9 cellular contexts compared by ENCODE assay signal in genomic region chr22:23750374-23750743, GRCh38. TPM values are rescaled to one million over a fixed set of nuclear protein-coding genes. Genes with fewer than 3 reads are reported as not detected.
A peak's percentile ranks its signal among the peaks of the same experiment; 100 is the strongest.
DNase-seq lines count a peak whose midpoint lies in the region; ATAC-seq, FAIRE-seq and TF ChIP-seq lines count a peak whose summit lies in the region.
"Had no signal": no experiment of that assay in that cellular context is flagged by ENCODE, and none has a peak within 500 bp of the region (broad histone marks: within the 10 kb centered on the region; RNA-seq: fewer than 3 reads in every experiment).

No MANE protein-coding gene starts in this region.

- WGBS in suprapubic skin: 18% methylated on average over 7 of the region's 7 CpGs

- H3K27ac Mint-ChIP-seq in activated CD4-positive, alpha-beta T cell treated with anti-CD3 and anti-CD28 coated beads for 36 hours: peak overlapping the region; percentile 56

- H3K36me3 ChIP-seq in kidney epithelial cell (ENCODE audit: control insufficient read depth, insufficient read depth, low read length) (peaks cover 1% of the 10 kb centered on the region), suprapubic skin (no peaks in the 10 kb centered on the region)

- H3K27ac ChIP-seq in angular gyrus (ENCODE audit: low read depth, low read length): peak overlapping the region; percentile 52
- H3K27ac ChIP-seq in suprapubic skin: peak overlapping the region; percentile 92

- peaks cover 11% of the 10 kb centered on the region for H3K4me1 Mint-ChIP-seq in activated CD4-positive, alpha-beta T cell treated with anti-CD3 and anti-CD28 coated beads for 36 hours

- H3K4me1 ChIP-seq in suprapubic skin: peaks cover 22% of the 10 kb centered on the region

- no peaks in the 10 kb centered on the region for H3K9me3 Mint-ChIP-seq in activated CD4-positive, alpha-beta T cell treated with anti-CD3 and anti-CD28 coated beads for 36 hours (ENCODE audit: low read depth)

- H3K4me3 ChIP-seq in kidney epithelial cell (ENCODE audit: low read depth, low read length): peak overlapping the region; percentile 68
- peak overlapping the region; percentile 78 for H3K4me3 ChIP-seq in suprapubic skin

- no peak for DNase-seq in activated CD4-positive, alpha-beta T cell treated with anti-CD3 and anti-CD28 coated beads for 36 hours
- no peak for DNase-seq in activated CD4-positive, alpha-beta T cell treated with anti-CD3 and anti-CD28 coated beads for 4 hours
- DNase-seq in kidney epithelial cell (ENCODE audit: low read depth) (no peak), suprapubic skin (ENCODE audit: low spot score in 2 of 2) (no peak), D721Med (ENCODE audit: insufficient read length, low spot score) (no peak), KG1 (lab: John Stamatoyannopoulos, UW) (no peak)
- DNase-seq: NCI-H2081 treated with DMSO at 0.1 percent for 48 hours had no signal

- no peak for TF ChIP-seq EP300 in suprapubic skin (IDR thresholded peaks at IDR 0.05)

- H3K36me3 Mint-ChIP-seq in activated CD4-positive, alpha-beta T cell treated with anti-CD3 and anti-CD28 coated beads for 36 hours (ENCODE audit: low read depth): peaks cover 5% of the 10 kb centered on the region

- peaks cover 2% of the 10 kb centered on the region for H3K27me3 Mint-ChIP-seq in activated CD4-positive, alpha-beta T cell treated with anti-CD3 and anti-CD28 coated beads for 36 hours

- POLR2A ChIA-PET in activated CD4-positive, alpha-beta T cell treated with anti-CD3 and anti-CD28 coated beads for 36 hours (lab: Charles Lee): interaction anchor here (0.7 to 1.2 kb wide), 3 partner anchors 36 to 144 kb away, joined by 3 to 4 read pairs (median 3); partner anchors contain the start of genes MIF and SLC2A11

- no peaks in the 10 kb centered on the region for H3K9me3 ChIP-seq in suprapubic skin

- no peaks in the 10 kb centered on the region for H3K27me3 ChIP-seq in kidney epithelial cell (ENCODE audit: control insufficient read depth, insufficient read depth, low read length)
- H3K27me3 ChIP-seq in suprapubic skin: no peaks in the 10 kb centered on the region

- TF ChIP-seq POLR2A in suprapubic skin (IDR thresholded peaks at IDR 0.05): no peak

- peak overlapping the region; percentile 77 for H3K4me3 Mint-ChIP-seq in activated CD4-positive, alpha-beta T cell treated with anti-CD3 and anti-CD28 coated beads for 36 hours

- FAIRE-seq in D721Med (lab: Jason Lieb, UNC): no peak

- CTCF ChIA-PET in activated CD4-positive, alpha-beta T cell treated with anti-CD3 and anti-CD28 coated beads for 36 hours (lab: Charles Lee): no interaction called here

- intact Hi-C loops in activated CD4-positive, alpha-beta T cell treated with anti-CD3 and anti-CD28 coated beads for 36 hours (cut with DNase I, micrococcal nuclease): loop anchor here (2.0 to 5.0 kb wide), 4 partner anchors 14 to 208 kb away; no protein-coding TSS in a partner anchor

- TF ChIP-seq CTCF in kidney epithelial cell (IDR thresholded peaks at IDR 0.05; ENCODE audit: insufficient read depth, low read length, poor library complexity, severe bottlenecking) (no peak), suprapubic skin (IDR thresholded peaks at IDR 0.05) (no peak), D721Med (IDR thresholded peaks at IDR 0.05; ENCODE audit: insufficient read depth, missing control alignments) (no peak)

- no peak for ATAC-seq in activated CD4-positive, alpha-beta T cell treated with anti-CD3 and anti-CD28 coated beads for 36 hours
- ATAC-seq in GM18907 (IDR thresholded peaks at IDR 0.05; ENCODE audit: unreplicated experiment): no peak

RNA-seq across cellular contexts. Expression of gene ZNF70, which starts 0.6 kb away (rescaled TPM):
- 1 to 10 TPM; 1.6 to 1.7 TPM for total RNA-seq in activated CD4-positive, alpha-beta T cell treated with anti-CD3 and anti-CD28 coated beads for 36 hours
- 4.1 and 4.7 TPM in 2 replicates for total RNA-seq in kidney epithelial cell
- total RNA-seq in suprapubic skin: 1 to 10 TPM; 1.7 to 5.1 (median 3.1) TPM

RNA-seq across cellular contexts. Expression of gene VPREB3, which starts 3.9 kb away (rescaled TPM):
- total RNA-seq in activated CD4-positive, alpha-beta T cell treated with anti-CD3 and anti-CD28 coated beads for 36 hours: under 1 TPM in 1 of 2 experiments, not detected in 1; 0.80 TPM
- total RNA-seq in kidney epithelial cell (not detected in 2 replicates), suprapubic skin (not detected)

RNA-seq across cellular contexts. Expression of gene C22orf15, which starts 12.4 kb away (rescaled TPM):
- 1 to 10 TPM in 1 of 2 experiments, under 1 TPM in 1; 0.30 to 1.3 TPM for total RNA-seq in activated CD4-positive, alpha-beta T cell treated with anti-CD3 and anti-CD28 coated beads for 36 hours
- total RNA-seq in kidney epithelial cell (0.34 TPM in 1 of 2 replicates, not detected in the other), suprapubic skin (not detected)

RNA-seq across cellular contexts. Expression of gene CHCHD10, which starts 17.4 kb away (rescaled TPM):
- 100 to 1,000 TPM; 131 to 134 TPM for total RNA-seq in activated CD4-positive, alpha-beta T cell treated with anti-CD3 and anti-CD28 coated beads for 36 hours
- total RNA-seq in kidney epithelial cell (13.5 and 21.0 TPM in 2 replicates), suprapubic skin (10 to 100 TPM; 26.7 to 46.4 (median 32.2) TPM)

RNA-seq across cellular contexts. Expression of gene MMP11, which starts 22.3 kb away (rescaled TPM):
- 1 to 10 TPM in 1 of 2 experiments, under 1 TPM in 1; 0.32 to 1.1 TPM for total RNA-seq in activated CD4-positive, alpha-beta T cell treated with anti-CD3 and anti-CD28 coated beads for 36 hours
- total RNA-seq in kidney epithelial cell (41.9 and 48.9 TPM in 2 replicates), suprapubic skin (1 to 10 TPM in 2 of 4 donors, under 1 TPM in 1, not detected in 1; 0.60 to 3.9 (median 2.1) TPM)
